8 cellular contexts compared by ENCODE assay signal in genomic region chr3:69014022-69014580, GRCh38. TPM values are rescaled to one million over a fixed set of nuclear protein-coding genes. Genes with fewer than 3 reads are reported as not detected.
DNase-seq lines count a peak whose midpoint lies in the region; ATAC-seq and TF ChIP-seq lines count a peak whose summit lies in the region.

No MANE protein-coding gene starts in this region.

- ATAC-seq in T-cell (replicated peaks in 1 of 4) (no peak), HG03571 (IDR thresholded peaks at IDR 0.05; ENCODE audit: unreplicated experiment) (no peak)

- no peaks in the 10 kb centered on the region for H3K27me3 Mint-ChIP-seq in T-cell

- H3K36me3 ChIP-seq in HAP-1 (replicated peaks) (peaks cover 8% of the 10 kb centered on the region), skeletal muscle satellite cell (ENCODE audit: insufficient read depth, low read length) (peaks cover 36% of the 10 kb centered on the region)

- H3K4me1 ChIP-seq in HAP-1 (peaks cover 36% of the 10 kb centered on the region), skeletal muscle satellite cell (ENCODE audit: control insufficient read depth, insufficient read depth, low read length) (peaks cover 43% of the 10 kb centered on the region)

- peak overlapping the region; percentile 81 to 89 (median 84) for H3K4me3 Mint-ChIP-seq in T-cell

- peak overlapping the region; percentile 98 for H3K9ac ChIP-seq in skeletal muscle satellite cell (ENCODE audit: low read depth, low read length)

- CTCF ChIA-PET in T-cell (lab: Charles Lee), result interaction anchor here in 1 of 2 donors (1.0 kb wide), 1 partner anchor 10 kb away, joined by 4 read pairs; no protein-coding TSS in a partner anchor

- H3K9me3 Mint-ChIP-seq in T-cell, result no peaks in the 10 kb centered on the region

- H3K4me1 Mint-ChIP-seq in T-cell, result peaks cover 30 to 35% (median 30%) of the 10 kb centered on the region in 3 donors

- in situ Hi-C loops in HAP-1 (cut with MboI; ENCODE audit: low sequenced_read_pairs), result no loop called here

- DNase-seq in HAP-1 (ENCODE audit: low spot score in 2 of 2) (peak in 1 of 2 experiments; percentile 21), T-cell (no peak), foreskin fibroblast (peak in 1 of 2 donors; percentile 34), AG08396 (ENCODE audit: low spot score) (no peak), NCI-H2107 (lab: John Stamatoyannopoulos, UW) (no peak), RPMI8226 (no peak)

- no peaks in the 10 kb centered on the region for H3K9me3 ChIP-seq in HAP-1
- no peaks in the 10 kb centered on the region for H3K9me3 ChIP-seq in skeletal muscle satellite cell (replicated peaks; ENCODE audit: low read length)

- POLR2A ChIA-PET in T-cell (lab: Charles Lee), result interaction anchor here in 1 of 2 donors (0.6 kb wide), 1 partner anchor 36 kb away, joined by 3 read pairs; no protein-coding TSS in a partner anchor

- H3K27me3 ChIP-seq in HAP-1 (ENCODE audit: low read depth) (no peaks in the 10 kb centered on the region), skeletal muscle satellite cell (ENCODE audit: control insufficient read depth, insufficient read depth, low read length) (no peaks in the 10 kb centered on the region)

- H3K4me2 ChIP-seq in skeletal muscle satellite cell (ENCODE audit: low read length), result peak overlapping the region; percentile 85

- H3K4me3 ChIP-seq in HAP-1 (peak overlapping the region; percentile 65), foreskin fibroblast (ENCODE audit: low read depth in 1 of 2, low read length in 2 of 2) (peak overlapping the region; percentile 63 to 74), skeletal muscle satellite cell (ENCODE audit: low read length) (peak overlapping the region; percentile 93)

- no peak for TF ChIP-seq CTCF in foreskin fibroblast (IDR thresholded peaks at IDR 0.05; ENCODE audit: low read depth, low read length)

- peaks cover 2% of the 10 kb centered on the region for H3K36me3 Mint-ChIP-seq in T-cell

- H3K27ac Mint-ChIP-seq in T-cell, result peak overlapping the region; percentile 75 to 80

RNA-seq across cellular contexts. Expression of gene EOGT, which starts 0.6 kb away (rescaled TPM):
- total RNA-seq in T-cell, result 10 to 100 TPM; 14.0 to 18.2 (median 15.5) TPM
- total RNA-seq in skeletal muscle satellite cell (2012; rRNA removed), result 21.3 and 22.5 TPM in 2 replicates

RNA-seq across cellular contexts. Expression of gene TMF1, which starts 38.0 kb away (rescaled TPM):
- total RNA-seq in T-cell, result 10 to 100 TPM; 39.9 to 80.4 (median 46.1) TPM
- 28.8 and 32.2 TPM in 2 replicates for total RNA-seq in skeletal muscle satellite cell (2012; rRNA removed)
